Comparison of ENCODE assay signal across 14 cellular contexts in genomic region chr3:151556591-151556990, GRCh38.
"Had no signal": no experiment of that assay in that cellular context is flagged by ENCODE, and none has a peak within 500 bp of the region (broad histone marks: within the 10 kb centered on the region; RNA-seq: fewer than 3 reads in every experiment).

No MANE protein-coding gene starts in this region.

- H3K27me3 ChIP-seq: cardiac muscle cell, colonic mucosa, hepatocyte, testis had no signal

- H3K36me3 ChIP-seq: cardiac muscle cell, colonic mucosa, left ventricle myocardium inferior had no signal

- ATAC-seq: activated CD8-positive, alpha-beta T cell treated with anti-CD3 and anti-CD28 coated beads, Interleukin-2, amount 10 ng/mL, durations not matched to agents 7 days and 5 days; activated T-helper 17 cell treated with anti-CD3 and anti-CD28 coated beads, Interleukin-2, amount 50 U/mL, for 72 hours; stimulated activated naive CD8-positive, alpha-beta T cell treated with anti-CD3 and anti-CD28 coated beads, Interleukin-15, amount 100 ng/mL, for 72 hours; WTC11 had no signal

- FAIRE-seq: kidney had no signal

- H3K27ac ChIP-seq: cardiac muscle cell, colonic mucosa, hepatocyte, left ventricle myocardium inferior, testis had no signal

- H3K79me2 ChIP-seq: hepatocyte had no signal

- H2AFZ ChIP-seq: hepatocyte had no signal

- H3K9me3 ChIP-seq: colonic mucosa, left ventricle myocardium inferior, testis had no signal

- DNase-seq: activated CD4-positive, alpha-beta T cell treated with anti-CD3 and anti-CD28 coated beads for 48 hours; activated CD8-positive, alpha-beta T cell treated with anti-CD3 and anti-CD28 coated beads, Interleukin-2, amount 10 ng/mL, durations not matched to agents 7 days and 5 days; activated naive CD4-positive, alpha-beta T cell treated with anti-CD3 and anti-CD28 coated beads for 36 hours; colonic mucosa; kidney; left ventricle myocardium inferior; stimulated activated CD4-positive, alpha-beta T cell treated with anti-CD3 and anti-CD28 coated beads, Interleukin-4, amount 100 ng/mL, for 4 hours; stimulated activated naive CD8-positive, alpha-beta T cell treated with anti-CD3 and anti-CD28 coated beads, Interleukin-15, amount 100 ng/mL, for 72 hours; T-helper 9 cell; testis had no signal

- H3K4me3 ChIP-seq: cardiac muscle cell, colonic mucosa, hepatocyte, left ventricle myocardium inferior, testis had no signal

- H3K4me1 ChIP-seq: colonic mucosa, left ventricle myocardium inferior, testis had no signal
